10 cellular contexts compared by ENCODE assay signal in the genomic region with DNA sequence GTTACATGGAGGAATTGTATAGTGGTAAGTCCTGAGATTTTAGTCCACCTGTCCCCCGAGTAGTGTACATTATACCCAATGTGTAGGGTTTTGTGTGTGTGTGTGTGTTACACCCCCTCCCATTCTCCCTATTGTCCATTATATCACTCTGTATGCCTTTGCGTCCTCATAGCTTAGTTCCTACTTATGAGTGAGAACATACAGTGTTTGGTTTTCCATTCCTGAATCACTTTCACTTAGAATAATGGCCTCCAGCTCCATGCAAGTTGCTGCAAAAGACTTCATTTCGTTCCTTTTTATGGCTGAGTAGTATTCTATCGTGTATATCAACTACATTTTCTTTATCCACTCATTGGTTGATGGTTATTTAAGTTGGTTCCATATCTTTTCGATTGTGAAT. TPM values are rescaled to one million over a fixed set of nuclear protein-coding genes. Genes with fewer than 3 reads are reported as not detected.
DNase-seq lines count a peak whose midpoint lies in the region; ATAC-seq lines count a peak whose summit lies in the region.
"Had no signal": no experiment of that assay in that cellular context is flagged by ENCODE, and none has a peak within 500 bp of the region (broad histone marks: within the 10 kb centered on the region; RNA-seq: fewer than 3 reads in every experiment).

No MANE protein-coding gene starts in this region.

- H3K36me3 Mint-ChIP-seq in T-cell, result no peaks in the 10 kb centered on the region

- ATAC-seq in T-cell (replicated peaks in 1 of 4) (no peak), GM18870 (IDR thresholded peaks at IDR 0.05; ENCODE audit: unreplicated experiment) (no peak), HG02870 (IDR thresholded peaks at IDR 0.05; ENCODE audit: unreplicated experiment) (no peak), HG02938 (IDR thresholded peaks at IDR 0.05; ENCODE audit: unreplicated experiment) (no peak)
- ATAC-seq in stimulated activated naive CD8-positive, alpha-beta T cell treated with anti-CD3 and anti-CD28 coated beads, Interleukin-15, amount 100 ng/mL, for 72 hours, result no peak

- peaks cover 32% of the 10 kb centered on the region for H3K27me3 ChIP-seq in iPS-18a (ENCODE audit: control insufficient read depth, insufficient read depth, low read length)

- H3K27ac Mint-ChIP-seq in T-cell, result no peak overlapping the region
- H3K27ac Mint-ChIP-seq in stimulated activated naive CD8-positive, alpha-beta T cell treated with anti-CD3 and anti-CD28 coated beads, Interleukin-15, amount 100 ng/mL, for 72 hours, result no peak overlapping the region

- H3K4me1 Mint-ChIP-seq in T-cell, result peaks cover 8 to 17% (median 12%) of the 10 kb centered on the region in 3 donors
- H3K4me1 Mint-ChIP-seq in stimulated activated naive CD8-positive, alpha-beta T cell treated with anti-CD3 and anti-CD28 coated beads, Interleukin-15, amount 100 ng/mL, for 72 hours, result peaks cover 15% of the 10 kb centered on the region

- H3K27me3 Mint-ChIP-seq in T-cell, result peaks cover 34 to 43% of the 10 kb centered on the region in 2 donors
- H3K27me3 Mint-ChIP-seq in stimulated activated naive CD8-positive, alpha-beta T cell treated with anti-CD3 and anti-CD28 coated beads, Interleukin-15, amount 100 ng/mL, for 72 hours, result peaks cover 54% of the 10 kb centered on the region

- CTCF ChIA-PET in T-cell (lab: Charles Lee), result no interaction called here

- DNase-seq in NCI-H510A treated with DMSO at 0.1 percent for 48 hours (lab: John Stamatoyannopoulos, UW) (peak; percentile 37), NCI-H510A (lab: John Stamatoyannopoulos, UW) (no peak), T-cell (no peak)
- no peak for DNase-seq in stimulated activated naive CD8-positive, alpha-beta T cell treated with anti-CD3 and anti-CD28 coated beads, Interleukin-15, amount 100 ng/mL, for 72 hours
- DNase-seq: KG1 had no signal

- H3K9me3 ChIP-seq in iPS-18a (ENCODE audit: control insufficient read depth, low read depth, low read length), result no peaks in the 10 kb centered on the region

- peak overlapping the region; percentile 67 for H3K4me3 ChIP-seq in iPS-18a (ENCODE audit: low read length)

- no peaks in the 10 kb centered on the region for H3K4me1 ChIP-seq in iPS-18a (ENCODE audit: control insufficient read depth, low read depth, low read length)

- no peak overlapping the region for H3K27ac ChIP-seq in iPS-18a (ENCODE audit: low read length)

- POLR2A ChIA-PET in T-cell (lab: Charles Lee), result interaction anchor here in 1 of 2 donors (0.6 kb wide), 2 partner anchors 76 to 408 kb away, joined by 4 to 5 read pairs; no protein-coding TSS in a partner anchor

- peak overlapping the region; percentile 17 to 58 (median 41) for H3K4me3 Mint-ChIP-seq in T-cell
- peak overlapping the region; percentile 58 to 65 for H3K4me3 Mint-ChIP-seq in stimulated activated naive CD8-positive, alpha-beta T cell treated with anti-CD3 and anti-CD28 coated beads, Interleukin-15, amount 100 ng/mL, for 72 hours

- H3K9me3 Mint-ChIP-seq in T-cell, result no peaks in the 10 kb centered on the region
- H3K9me3 Mint-ChIP-seq in stimulated activated naive CD8-positive, alpha-beta T cell treated with anti-CD3 and anti-CD28 coated beads, Interleukin-15, amount 100 ng/mL, for 72 hours, result no peaks in the 10 kb centered on the region

- H3K36me3 ChIP-seq in iPS-18a (ENCODE audit: control insufficient read depth, low read depth, low read length), result no peaks in the 10 kb centered on the region

- no peak overlapping the region for H3K9ac ChIP-seq in iPS-18a (ENCODE audit: low read length)

RNA-seq across cellular contexts. Expression of a gene that starts 0.6 kb away (rescaled TPM):
- under 1 TPM in 3 of 5 donors, not detected in 2; 0.23 to 0.39 (median 0.35) TPM for total RNA-seq in T-cell
- total RNA-seq: dermis microvascular lymphatic vessel endothelial cell had no signal
